In genomic region chr2:41851554-41851953, GRCh38 we compare ENCODE assay signal across 1 cellular context.
TF ChIP-seq lines count a peak whose summit lies in the region.

No MANE protein-coding gene starts in this region.

TF ChIP-seq in A549, 52 proteins besides CTCF, POLR2A, EP300 and RAD21 (continued from another document):
- no peak for TF ChIP-seq USF2 (IDR thresholded peaks at IDR 0.05)
- TF ChIP-seq NR3C1 (IDR thresholded peaks at IDR 0.05): no peak
- TF ChIP-seq NPAS2 (CRISPR knock-in tag; IDR thresholded peaks at IDR 0.05; ENCODE audit: borderline replicate concordance): no peak
- no peak for TF ChIP-seq REST (IDR thresholded peaks at IDR 0.05)
